27 cellular contexts compared by ENCODE assay signal in the genomic region with DNA sequence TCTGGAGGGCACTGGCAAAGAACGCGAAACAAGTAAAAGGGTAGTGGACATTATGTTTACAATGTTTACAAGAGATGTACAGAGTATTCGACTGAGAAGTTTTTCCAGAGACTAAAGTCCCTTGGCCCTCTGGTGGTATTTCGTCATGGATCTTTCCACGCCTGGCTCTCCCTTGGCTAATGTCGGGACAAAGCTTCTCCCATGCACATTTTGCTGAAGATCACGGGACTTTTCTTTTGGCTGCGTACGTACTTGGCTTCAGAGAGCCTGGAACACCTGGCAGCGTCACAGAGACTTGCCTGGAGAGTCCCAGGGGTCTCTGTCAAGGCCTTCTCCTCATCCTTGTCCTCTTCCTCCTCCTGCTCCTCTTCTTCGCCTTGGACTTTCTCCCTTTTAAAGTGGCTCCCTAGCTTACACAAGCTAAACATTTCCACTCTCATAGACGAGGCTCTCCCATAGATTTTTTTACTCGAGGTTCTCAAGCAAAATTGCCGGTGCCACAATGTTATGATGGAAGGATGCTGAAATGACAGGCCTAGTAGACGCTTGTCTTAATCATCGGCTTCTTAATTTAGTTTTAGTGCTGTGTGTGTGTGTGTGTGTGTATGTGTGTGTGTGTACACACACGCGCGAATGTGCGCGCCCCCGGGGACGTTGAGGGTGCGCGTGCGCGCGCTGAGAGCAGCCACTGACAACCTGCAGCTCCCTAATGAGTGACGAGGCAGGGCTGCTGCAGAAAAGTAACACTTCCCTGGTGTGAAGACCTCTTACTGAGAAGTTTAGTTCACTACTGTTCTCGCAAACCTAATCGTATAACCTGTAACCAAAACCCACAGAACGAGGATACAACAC. TPM values are rescaled to one million over a fixed set of nuclear protein-coding genes. Genes with fewer than 3 reads are reported as not detected.
A peak's percentile ranks its signal among the peaks of the same experiment; 100 is the strongest.
DNase-seq lines count a peak whose midpoint lies in the region; TF ChIP-seq lines count a peak whose summit lies in the region.
"Had no signal": no experiment of that assay in that cellular context is flagged by ENCODE, and none has a peak within 500 bp of the region (broad histone marks: within the 10 kb centered on the region; RNA-seq: fewer than 3 reads in every experiment).

No MANE protein-coding gene starts in this region.

- no peak overlapping the region for H2AFZ ChIP-seq in neural progenitor cell (replicated peaks)
- H2AFZ ChIP-seq: GM23248, hepatocyte, parathyroid adenoma had no signal

- POLR2A ChIA-PET in Caco-2 (lab: Charles Lee): no interaction called here

- H3K9me3 Mint-ChIP-seq in neural progenitor cell (no peaks in the 10 kb centered on the region), Caco-2 (ENCODE audit: unreplicated experiment) (no peaks in the 10 kb centered on the region)

- H3K36me3 ChIP-seq in neural progenitor cell (no peaks in the 10 kb centered on the region), Caco-2 (ENCODE audit: control insufficient read depth, insufficient read depth, low read length) (no peaks in the 10 kb centered on the region)
- H3K36me3 ChIP-seq: sigmoid colon, tibial artery had no signal

- H3K27ac Mint-ChIP-seq in neural progenitor cell: no peak overlapping the region
- no peak overlapping the region for H3K27ac Mint-ChIP-seq in Caco-2 (ENCODE audit: unreplicated experiment)
- H3K27ac Mint-ChIP-seq: activated naive CD8-positive, alpha-beta T cell treated with anti-CD3 and anti-CD28 coated beads for 36 hours; activated T-helper 2 cell treated with anti-CD3 and anti-CD28 coated beads, Interferon-gamma antibody, Interleukin-2, Interleukin-4, amounts not matched to agents 10 μg/mL and 5 μg/mL and 100 μg/mL, durations not matched to agents 14 hours and 24 hours and 36 hours; natural killer cell treated with Interleukin-12 subunit alpha and Interleukin-12 subunit beta and Interleukin-15 and Interleukin-18, amount 100 ng/mL, for 72 hours had no signal

- H3K4me2 ChIP-seq in neural progenitor cell: no peak overlapping the region
- H3K4me2 ChIP-seq: hepatocyte had no signal

- no TSS peak for BruUV-seq in Caco-2 (replicated peaks; lab: Mats Ljungman, UMichigan)

- peaks cover 18% of the 10 kb centered on the region for H3K4me1 ChIP-seq in neural progenitor cell
- H3K4me1 ChIP-seq in Caco-2: no peaks in the 10 kb centered on the region
- H3K4me1 ChIP-seq: foreskin keratinocyte, parathyroid adenoma had no signal

- H3K36me3 Mint-ChIP-seq in neural progenitor cell: no peaks in the 10 kb centered on the region
- no peaks in the 10 kb centered on the region for H3K36me3 Mint-ChIP-seq in Caco-2 (ENCODE audit: insufficient read depth, unreplicated experiment)

- CTCF ChIA-PET in Caco-2 (lab: Charles Lee): interaction anchor here (0.6 kb wide), 1 partner anchor 760 kb away, joined by 3 read pairs; no protein-coding TSS in a partner anchor

- DNase-seq in H4 (ENCODE audit: low spot score): peak; percentile 2
- DNase-seq in neural progenitor cell (ENCODE audit: low spot score): peak; percentile 7
- DNase-seq in Caco-2: no peak
- DNase-seq in NOMO-1 (lab: John Stamatoyannopoulos, UW; ENCODE audit: unreplicated experiment in 2 of 2): no peak
- no peak for DNase-seq in germinal center (ENCODE audit: low spot score)
- DNase-seq: activated CD4-positive, alpha-beta T cell treated with anti-CD3 and anti-CD28 coated beads, Interleukin-2, amount 50 U/mL, for 48 hours; activated CD8-positive, alpha-beta memory T cell treated with anti-CD3 and anti-CD28 coated beads, Interleukin-2, amount 50 U/mL, for 48 hours; activated naive CD8-positive, alpha-beta T cell treated with anti-CD3 and anti-CD28 coated beads for 36 hours; body of pancreas; effector memory CD4-positive, alpha-beta T cell; foreskin keratinocyte; GM23248; NK-92 treated with Interleukin-12 subunit alpha and Interleukin-12 subunit beta, amount 100 ng/mL, for 24 hours; sigmoid colon; stimulated activated naive CD8-positive, alpha-beta T cell treated with anti-CD3 and anti-CD28 coated beads, Interleukin-15, Interleukin-2, amounts not matched to agents 100 U/mL and 50 U/mL, for 24 hours; tibial artery had no signal

- H3K4me1 Mint-ChIP-seq in neural progenitor cell: peaks cover 43% of the 10 kb centered on the region
- H3K4me1 Mint-ChIP-seq in Caco-2 (ENCODE audit: low read depth, unreplicated experiment): no peaks in the 10 kb centered on the region

- H3K27ac ChIP-seq in cingulate gyrus (ENCODE audit: low read depth, low read length) (peak overlapping the region; percentile 80), neural progenitor cell (no peak overlapping the region)
- H3K27ac ChIP-seq: body of pancreas, foreskin keratinocyte, GM23248, hepatocyte, parathyroid adenoma, sigmoid colon, tibial artery had no signal

- H3K9ac ChIP-seq in neural progenitor cell: no peak overlapping the region
- H3K9ac ChIP-seq: GM23248, parathyroid adenoma had no signal

- intact Hi-C loops in Caco-2 (cut with micrococcal nuclease; ENCODE audit: unreplicated experiment): no loop called here

- H3F3A ChIP-seq in neural progenitor cell (ENCODE audit: low read depth): peaks cover 32% of the 10 kb centered on the region

- H3K79me2 ChIP-seq in neural progenitor cell (ENCODE audit: low read depth): no peaks in the 10 kb centered on the region
- H3K79me2 ChIP-seq: hepatocyte, parathyroid adenoma had no signal

- H3K4me3 Mint-ChIP-seq in neural progenitor cell (no peak overlapping the region), Caco-2 (ENCODE audit: unreplicated experiment) (no peak overlapping the region)
- H3K4me3 Mint-ChIP-seq: activated naive CD8-positive, alpha-beta T cell treated with anti-CD3 and anti-CD28 coated beads for 36 hours; natural killer cell treated with Interleukin-12 subunit alpha and Interleukin-12 subunit beta and Interleukin-15 and Interleukin-18, amount 100 ng/mL, for 72 hours had no signal

- H3K27me3 Mint-ChIP-seq in neural progenitor cell (ENCODE audit: insufficient read depth, low read depth): peaks cover 88% of the 10 kb centered on the region
- peaks cover 17% of the 10 kb centered on the region for H3K27me3 Mint-ChIP-seq in Caco-2 (ENCODE audit: insufficient read depth, unreplicated experiment)

- H3K4me3 ChIP-seq in GM12875 (ENCODE audit: low read depth, low read length) (peak overlapping the region; percentile 30), neural progenitor cell (no peak overlapping the region), Caco-2 (ENCODE audit: low read depth, low read length) (no peak overlapping the region)
- H3K4me3 ChIP-seq: body of pancreas, GM23248, hepatocyte, K562, sigmoid colon, tibial artery had no signal

- peaks cover 55% of the 10 kb centered on the region for H4K20me1 ChIP-seq in neural progenitor cell (ENCODE audit: low read depth)

- H3K9me3 ChIP-seq in neural progenitor cell (ENCODE audit: low read depth) (no peaks in the 10 kb centered on the region), Caco-2 (no peaks in the 10 kb centered on the region)
- H3K9me3 ChIP-seq: body of pancreas, sigmoid colon, tibial artery had no signal

- TF ChIP-seq CTCF in GM12875 (IDR thresholded peaks at IDR 0.05; ENCODE audit: borderline replicate concordance, insufficient read depth, low read depth, low read length) (no peak), neural progenitor cell (IDR thresholded peaks at IDR 0.05) (no peak), Caco-2 (IDR thresholded peaks at IDR 0.05; ENCODE audit: insufficient read depth in 1 of 2, low read depth in 1 of 2, low read length in 1 of 2, severe bottlenecking in 1 of 2, unreplicated experiment in 1 of 2) (no peak)

- H3K27me3 ChIP-seq in neural progenitor cell (peaks cover 100% of the 10 kb centered on the region), Caco-2 (replicated peaks; ENCODE audit: control insufficient read depth, insufficient read depth, low read length) (no peaks in the 10 kb centered on the region)

RNA-seq across cellular contexts. Expression of gene FOXG1, which starts 4.9 kb away (rescaled TPM):
- 4.8 and 8.2 TPM in 2 replicates for total RNA-seq in H4 (2014; rRNA removed; shearing (Covaris generic))
- 0.69 and 1.5 TPM in 2 replicates for total RNA-seq in neural progenitor cell (ENCODE audit: low replicate concordance)
- not detected in 2 replicates for total RNA-seq in Caco-2 (2022)
- total RNA-seq: activated naive CD8-positive, alpha-beta T cell treated with anti-CD3 and anti-CD28 coated beads for 36 hours; activated T-helper 2 cell treated with anti-CD3 and anti-CD28 coated beads, Interferon-gamma antibody, Interleukin-2, Interleukin-4, amounts not matched to agents 10 μg/mL and 5 μg/mL and 100 μg/mL, durations not matched to agents 14 hours and 24 hours and 36 hours; body of pancreas; foreskin keratinocyte; GM23248; hepatocyte; HT-29; liver; MCF 10A; mononuclear cell; natural killer cell treated with Interleukin-12 subunit alpha and Interleukin-12 subunit beta and Interleukin-15 and Interleukin-18, amount 100 ng/mL, for 72 hours; sigmoid colon had no signal

Comparison
In these comparisons a context has a peak if more than half of its experiments do, and no peak if none do; other contexts are left out.
1. DNase-seq: peak in H4 (single experiment) and neural progenitor cell (single experiment); none in Caco-2 (0 of 2), NOMO-1 (0 of 2) and germinal center (single experiment).